ENCODE assay signal across 14 cellular contexts in genomic region chr5:150638488-150639316, GRCh38. TPM values are rescaled to one million over a fixed set of nuclear protein-coding genes. Genes with fewer than 3 reads are reported as not detected.
DNase-seq lines count a peak whose midpoint lies in the region; ATAC-seq and TF ChIP-seq lines count a peak whose summit lies in the region.
"Had no signal": no experiment of that assay in that cellular context is flagged by ENCODE, and none has a peak within 500 bp of the region (broad histone marks: within the 10 kb centered on the region; RNA-seq: fewer than 3 reads in every experiment).

No MANE protein-coding gene starts in this region.

- peak overlapping the region; percentile 20 for H3K4me3 Mint-ChIP-seq in Calu3 (ENCODE audit: low read depth, unreplicated experiment)
- H3K4me3 Mint-ChIP-seq: activated naive CD8-positive, alpha-beta T cell treated with anti-CD3 and anti-CD28 coated beads, Interleukin-2, amount 10 ng/mL, durations not matched to agents 7 days and 5 days; effector memory CD8-positive, alpha-beta T cell had no signal

- H3K36me3 ChIP-seq in adrenal gland (replicated peaks in 1 of 2) (no peaks in the 10 kb centered on the region), left lung (no peaks in the 10 kb centered on the region)

- H3K4me3 ChIP-seq in adrenal gland (no peak overlapping the region), left lung (no peak overlapping the region), skin epidermis (no peak overlapping the region)

- no peaks in the 10 kb centered on the region for H3K9me3 Mint-ChIP-seq in Calu3 (ENCODE audit: low read depth, unreplicated experiment)
- H3K9me3 Mint-ChIP-seq: activated naive CD8-positive, alpha-beta T cell treated with anti-CD3 and anti-CD28 coated beads, Interleukin-2, amount 10 ng/mL, durations not matched to agents 7 days and 5 days; effector memory CD8-positive, alpha-beta T cell had no signal

- H3K27ac ChIP-seq in adrenal gland (peak overlapping the region; percentile 80 to 99 (median 96)), left lung (peak overlapping the region; percentile 57 to 68), skin epidermis (peak overlapping the region in 13 of 21 experiments; percentile 15 to 87 (median 76))
- H3K27ac ChIP-seq: C4-2B had no signal

- peaks cover 72 to 80% of the 10 kb centered on the region in 2 donors for H3K4me1 ChIP-seq in adrenal gland (replicated peaks in 1 of 2)
- H3K4me1 ChIP-seq in left lung, result peaks cover 55 to 86% of the 10 kb centered on the region in 2 donors

- WGBS in adrenal gland, 4 donors, result 65 to 80% (median 69%) methylated on average over 4 to 5 of the region's 5 CpGs

- H3K27me3 ChIP-seq in adrenal gland (no peaks in the 10 kb centered on the region), left lung (no peaks in the 10 kb centered on the region)

- H3K4me1 Mint-ChIP-seq in Calu3 (ENCODE audit: low read depth, unreplicated experiment), result peaks cover 76% of the 10 kb centered on the region
- H3K4me1 Mint-ChIP-seq: activated naive CD8-positive, alpha-beta T cell treated with anti-CD3 and anti-CD28 coated beads, Interleukin-2, amount 10 ng/mL, durations not matched to agents 7 days and 5 days had no signal

- BruUV-seq in Calu3 (replicated peaks; lab: Mats Ljungman, UMichigan), result no TSS peak

- H3K9me3 ChIP-seq in adrenal gland (replicated peaks in 1 of 3) (no peaks in the 10 kb centered on the region), left lung (no peaks in the 10 kb centered on the region)

- TF ChIP-seq CTCF in Calu3 (IDR thresholded peaks at IDR 0.05; ENCODE audit: unreplicated experiment) (no peak), adrenal gland (IDR thresholded peaks at IDR 0.05) (no peak), left lung (IDR thresholded peaks at IDR 0.05) (no peak)

- CTCF ChIA-PET in Calu3 (lab: Charles Lee), result interaction anchor here (1.2 kb wide), 1 partner anchor 15 kb away, joined by 3 read pairs; no protein-coding TSS in a partner anchor

- H3K27me3 Mint-ChIP-seq in Calu3 (ENCODE audit: unreplicated experiment), result no peaks in the 10 kb centered on the region

- TF ChIP-seq POLR2A in adrenal gland (IDR thresholded peaks at IDR 0.05), result no peak

- intact Hi-C loops in Calu3 (cut with micrococcal nuclease; ENCODE audit: unreplicated experiment) (loop anchor here (10.0 kb wide), 1 partner anchor 184 kb away; no protein-coding TSS in a partner anchor), adrenal gland (cut with DNase I) (no loop called here), left lung (cut with DNase I) (no loop called here)

- DNase-seq in Calu3 (no peak), adrenal gland (peak in 1 of 7 donors; percentile 18), left lung (no peak), HPDE6-E6E7 (ENCODE audit: extremely low spot score) (no peak), T-helper 9 cell (no peak), kidney glomerular epithelial cell (lab: John Stamatoyannopoulos, UW) (no peak)
- DNase-seq: activated naive CD8-positive, alpha-beta T cell treated with anti-CD3 and anti-CD28 coated beads, Interleukin-2, amount 10 ng/mL, durations not matched to agents 7 days and 5 days; effector memory CD8-positive, alpha-beta T cell; KBM-7; NCI-H2081 had no signal

- peaks cover 39% of the 10 kb centered on the region for H3K36me3 Mint-ChIP-seq in Calu3 (ENCODE audit: insufficient read depth, unreplicated experiment)
- H3K36me3 Mint-ChIP-seq: activated naive CD8-positive, alpha-beta T cell treated with anti-CD3 and anti-CD28 coated beads, Interleukin-2, amount 10 ng/mL, durations not matched to agents 7 days and 5 days had no signal

- H3K27ac Mint-ChIP-seq in Calu3 (ENCODE audit: unreplicated experiment), result peak overlapping the region; percentile 58
- H3K27ac Mint-ChIP-seq: activated naive CD8-positive, alpha-beta T cell treated with anti-CD3 and anti-CD28 coated beads, Interleukin-2, amount 10 ng/mL, durations not matched to agents 7 days and 5 days; effector memory CD8-positive, alpha-beta T cell had no signal

- ATAC-seq in left lung (no peak), GM19463 (IDR thresholded peaks at IDR 0.05; ENCODE audit: unreplicated experiment) (no peak)
- ATAC-seq: effector memory CD8-positive, alpha-beta T cell had no signal

RNA-seq across cellular contexts. Expression of gene SYNPO, which starts 1.8 kb away (rescaled TPM):
- 0.92 and 2.5 TPM in 2 replicates for total RNA-seq in Calu3 (2022)
- total RNA-seq in adrenal gland, result 100 to 1,000 TPM in 5 of 8 donors, 10 to 100 TPM in 3; 86.8 to 293 (median 151) TPM
- 100 to 1,000 TPM in 2 of 3 donors, 10 to 100 TPM in 1; 59.4 to 254 (median 108) TPM for polyA plus RNA-seq in adrenal gland
- total RNA-seq in left lung, result 100 to 1,000 TPM in 1 of 2 donors, 10 to 100 TPM in 1; 80.4 to 114 TPM

RNA-seq across cellular contexts. Expression of gene MYOZ3, which starts 22.3 kb away (rescaled TPM):
- total RNA-seq in Calu3 (2022) (not detected in 2 replicates), adrenal gland (1 to 10 TPM in 1 of 8 donors, under 1 TPM in 6, not detected in 1; 0.12 to 1.9 (median 0.42) TPM), left lung (1 to 10 TPM in 1 of 2 donors, under 1 TPM in 1; 0.79 to 3.1 TPM)
- 1 to 10 TPM in 1 of 3 donors, under 1 TPM in 2; 0.16 to 1.4 (median 0.51) TPM for polyA plus RNA-seq in adrenal gland
- total RNA-seq: H4 had no signal

Comparison
In these comparisons a context has a peak if more than half of its experiments do, and no peak if none do; other contexts are left out.
1. RNA of gene SYNPO, which starts 1.8 kb away (total RNA-seq): 86.8 to 293 TPM in adrenal gland and 80.4 to 114 TPM in left lung; 0.92 to 2.5 TPM in Calu3; every median in the first group is over 10 times any median in the second.
2. Peak in every context shown above with its lines, with median percentiles within 50 percentile points of each other: H3K27ac ChIP-seq.